ENCODE assay signal across 23 cellular contexts in genomic region chr17:44375196-44376017, GRCh38. TPM values are rescaled to one million over a fixed set of nuclear protein-coding genes. Genes with fewer than 3 reads are reported as not detected.
DNase-seq lines count a peak whose midpoint lies in the region; ATAC-seq, FAIRE-seq and TF ChIP-seq lines count a peak whose summit lies in the region.
"Had no signal": no experiment of that assay in that cellular context is flagged by ENCODE, and none has a peak within 500 bp of the region (broad histone marks: within the 10 kb centered on the region; RNA-seq: fewer than 3 reads in every experiment).

No MANE protein-coding gene starts in this region.

- no peaks in the 10 kb centered on the region; a peak in 1 of 7 replicates for H3K27me3 ChIP-seq in H1 (replicated peaks in 1 of 4; ENCODE audit: control insufficient read depth in 3 of 4, extremely low read depth in 1 of 4, insufficient read depth in 3 of 4, low read length in 3 of 4)
- H3K27me3 ChIP-seq in thyroid gland: no peaks in the 10 kb centered on the region
- H3K27me3 ChIP-seq: upper lobe of right lung had no signal

- H3K23ac ChIP-seq in H1 (ENCODE audit: insufficient read length): no peak overlapping the region

- POLR2A ChIA-PET in activated naive CD8-positive, alpha-beta T cell treated with anti-CD3 and anti-CD28 coated beads, Interleukin-2, amount 10 ng/mL, durations not matched to agents 7 days and 5 days (lab: Charles Lee): no interaction called here
- POLR2A ChIA-PET in H1 (lab: Charles Lee; ENCODE audit: partially characterized antibody): interaction anchor here (1.0 to 2.7 kb wide), 9 partner anchors 9 to 171 kb away, joined by 3 to 10 read pairs (median 4); partner anchors contain the start of gene FAM171A2

- no peak overlapping the region for H2AK5ac ChIP-seq in H1 (ENCODE audit: low read depth, low read length)

- TF ChIP-seq POLR2A in H1 (IDR thresholded peaks at IDR 0.05; ENCODE audit: control extremely low read depth in 1 of 2, low read depth in 2 of 2, low read length in 2 of 2): no peak
- TF ChIP-seq POLR2A in thyroid gland (IDR thresholded peaks at IDR 0.05): no peak

- no peak overlapping the region for H2BK120ac ChIP-seq in H1 (replicated peaks; ENCODE audit: low read depth, low read length)

- H4K20me1 ChIP-seq in H1 (replicated peaks in 1 of 2; ENCODE audit: control insufficient read depth in 1 of 2, insufficient read depth in 2 of 2, low read length in 2 of 2): peaks cover 0 to 2% of the 10 kb centered on the region in 2 experiments

- no peak overlapping the region for H2AFZ ChIP-seq in H1 (ENCODE audit: low read length)

- no peaks in the 10 kb centered on the region for H3K4me1 Mint-ChIP-seq in activated naive CD8-positive, alpha-beta T cell treated with anti-CD3 and anti-CD28 coated beads, Interleukin-2, amount 10 ng/mL, durations not matched to agents 7 days and 5 days
- no peaks in the 10 kb centered on the region for H3K4me1 Mint-ChIP-seq in activated naive CD8-positive, alpha-beta T cell treated with anti-CD3 and anti-CD28 coated beads for 36 hours
- H3K4me1 Mint-ChIP-seq: activated CD8-positive, alpha-beta memory T cell treated with anti-CD3 and anti-CD28 coated beads, Interleukin-2, amount 10 ng/mL, durations not matched to agents 7 days and 5 days had no signal

- ATAC-seq in activated naive CD8-positive, alpha-beta T cell treated with anti-CD3 and anti-CD28 coated beads, Interleukin-2, amount 10 ng/mL, durations not matched to agents 7 days and 5 days (ENCODE audit: low read depth): no peak
- no peak for ATAC-seq in HG03135 (IDR thresholded peaks at IDR 0.05; ENCODE audit: unreplicated experiment)
- ATAC-seq: naive thymus-derived CD4-positive, alpha-beta T cell had no signal

- no peak overlapping the region for H3K27ac Mint-ChIP-seq in activated naive CD8-positive, alpha-beta T cell treated with anti-CD3 and anti-CD28 coated beads, Interleukin-2, amount 10 ng/mL, durations not matched to agents 7 days and 5 days
- no peak overlapping the region for H3K27ac Mint-ChIP-seq in activated naive CD8-positive, alpha-beta T cell treated with anti-CD3 and anti-CD28 coated beads for 36 hours
- H3K27ac Mint-ChIP-seq: activated CD8-positive, alpha-beta memory T cell treated with anti-CD3 and anti-CD28 coated beads, Interleukin-2, amount 10 ng/mL, durations not matched to agents 7 days and 5 days; IgD-negative memory B cell; naive thymus-derived CD4-positive, alpha-beta T cell; stimulated activated naive CD8-positive, alpha-beta T cell treated with anti-CD3 and anti-CD28 coated beads, Interleukin-15, Interleukin-2, amounts not matched to agents 100 ng/mL and 50 ng/mL, for 24 hours had no signal

- no peaks in the 10 kb centered on the region for H3K9me3 Mint-ChIP-seq in activated naive CD8-positive, alpha-beta T cell treated with anti-CD3 and anti-CD28 coated beads, Interleukin-2, amount 10 ng/mL, durations not matched to agents 7 days and 5 days
- no peaks in the 10 kb centered on the region for H3K9me3 Mint-ChIP-seq in activated naive CD8-positive, alpha-beta T cell treated with anti-CD3 and anti-CD28 coated beads for 36 hours
- H3K9me3 Mint-ChIP-seq: IgD-negative memory B cell; stimulated activated naive CD8-positive, alpha-beta T cell treated with anti-CD3 and anti-CD28 coated beads, Interleukin-15, Interleukin-2, amounts not matched to agents 100 ng/mL and 50 ng/mL, for 24 hours had no signal

- peaks cover 11% of the 10 kb centered on the region for H3K27me3 Mint-ChIP-seq in activated naive CD8-positive, alpha-beta T cell treated with anti-CD3 and anti-CD28 coated beads, Interleukin-2, amount 10 ng/mL, durations not matched to agents 7 days and 5 days
- peaks cover 19% of the 10 kb centered on the region for H3K27me3 Mint-ChIP-seq in activated naive CD8-positive, alpha-beta T cell treated with anti-CD3 and anti-CD28 coated beads for 36 hours

- H4K8ac ChIP-seq in H1 (ENCODE audit: extremely low read depth, insufficient read depth, low read length): no peak overlapping the region; the same call in 1 of the 2 replicates

- peak overlapping the region; percentile 60 for H4K91ac ChIP-seq in H1 (replicated peaks; ENCODE audit: insufficient read length, low read length)

- no peaks in the 10 kb centered on the region for H3K36me3 Mint-ChIP-seq in activated naive CD8-positive, alpha-beta T cell treated with anti-CD3 and anti-CD28 coated beads, Interleukin-2, amount 10 ng/mL, durations not matched to agents 7 days and 5 days
- no peaks in the 10 kb centered on the region for H3K36me3 Mint-ChIP-seq in activated naive CD8-positive, alpha-beta T cell treated with anti-CD3 and anti-CD28 coated beads for 36 hours
- H3K36me3 Mint-ChIP-seq: activated CD8-positive, alpha-beta memory T cell treated with anti-CD3 and anti-CD28 coated beads, Interleukin-2, amount 10 ng/mL, durations not matched to agents 7 days and 5 days; IgD-negative memory B cell; naive thymus-derived CD4-positive, alpha-beta T cell had no signal

- no peaks in the 10 kb centered on the region for H3K9me3 ChIP-seq in H1 (ENCODE audit: insufficient read depth in 2 of 2, low read depth in 1 of 2, low read length in 1 of 2)
- no peaks in the 10 kb centered on the region for H3K9me3 ChIP-seq in thyroid gland
- H3K9me3 ChIP-seq: lower lobe of right lung, upper lobe of right lung had no signal

- intact Hi-C loops in thyroid gland (cut with DNase I): no loop called here

- H3K18ac ChIP-seq in H1 (ENCODE audit: extremely low read depth, low read length): peak overlapping the region; percentile 32; the same call in 1 of the 2 replicates

- no peak for TF ChIP-seq RAD21 in H1 (IDR thresholded peaks at IDR 0.05 in 1 of 2, conservative IDR thresholded peaks at IDR 0.05 in 1 of 2; ENCODE audit: low read depth in 2 of 2, low read length in 2 of 2)

- no peak overlapping the region; a peak in 2 of 7 replicates for H3K9ac ChIP-seq in H1 (replicated peaks in 1 of 4; ENCODE audit: extremely low read depth in 1 of 4, low read depth in 3 of 4, low read length in 3 of 4)

- H3K4me2 ChIP-seq in H1 (ENCODE audit: insufficient read depth in 1 of 2, low read depth in 2 of 2, low read length in 2 of 2): peak overlapping the region; percentile 45 to 55; a peak in 3 of 4 replicates

- H2BK5ac ChIP-seq in H1 (ENCODE audit: low read depth, low read length): peak overlapping the region; percentile 27; the same call in 1 of the 2 replicates

- no peaks in the 10 kb centered on the region for H3K79me1 ChIP-seq in H1 (ENCODE audit: low read depth, low read length)

- peak overlapping the region; percentile 16 for H3K4me3 Mint-ChIP-seq in activated naive CD8-positive, alpha-beta T cell treated with anti-CD3 and anti-CD28 coated beads, Interleukin-2, amount 10 ng/mL, durations not matched to agents 7 days and 5 days
- no peak overlapping the region for H3K4me3 Mint-ChIP-seq in activated naive CD8-positive, alpha-beta T cell treated with anti-CD3 and anti-CD28 coated beads for 36 hours
- H3K4me3 Mint-ChIP-seq: activated CD8-positive, alpha-beta memory T cell treated with anti-CD3 and anti-CD28 coated beads, Interleukin-2, amount 10 ng/mL, durations not matched to agents 7 days and 5 days; naive thymus-derived CD4-positive, alpha-beta T cell; stimulated activated naive CD8-positive, alpha-beta T cell treated with anti-CD3 and anti-CD28 coated beads, Interleukin-15, Interleukin-2, amounts not matched to agents 100 ng/mL and 50 ng/mL, for 24 hours had no signal

- no peak overlapping the region for H3K56ac ChIP-seq in H1 (replicated peaks; ENCODE audit: insufficient read length, low read depth, low read length)

- CTCF ChIA-PET in H1 (lab: Charles Lee; ENCODE audit: partially characterized antibody): interaction anchor here (0.6 to 13.8 kb wide), 20 partner anchors 9 to 503 kb away, joined by 3 to 177 read pairs (median 4); partner anchors contain the start of genes FAM171A2 and ITGA2B

- no peak overlapping the region for H4K5ac ChIP-seq in H1 (ENCODE audit: insufficient read length, low read depth, low read length)

- H3K79me2 ChIP-seq in H1 (ENCODE audit: control insufficient read depth in 1 of 2, insufficient read depth in 2 of 2, low read length in 2 of 2): no peaks in the 10 kb centered on the region

- no peaks in the 10 kb centered on the region for H3K36me3 ChIP-seq in H1 (ENCODE audit: control insufficient read depth in 2 of 4, insufficient read depth in 4 of 4, low read length in 3 of 4)
- H3K36me3 ChIP-seq in thyroid gland: no peaks in the 10 kb centered on the region
- H3K36me3 ChIP-seq: lower lobe of right lung, upper lobe of right lung had no signal

- H3K4me1 ChIP-seq in H1 (replicated peaks in 1 of 4; ENCODE audit: control insufficient read depth in 3 of 4, insufficient read depth in 4 of 4, low read length in 3 of 4) (peaks cover 4 to 17% (median 12%) of the 10 kb centered on the region in 4 experiments; a peak in 6 of 7 replicates), thyroid gland (peaks cover 7 to 35% of the 10 kb centered on the region in 2 donors)
- H3K4me1 ChIP-seq: upper lobe of right lung had no signal

- 76% methylated on average over 21 of the region's 22 CpGs; no CpG with 5 or more reads in 1 of the 2 experiments for WGBS in H1 (ENCODE audit: extremely low coverage in 1 of 2, insufficient coverage in 1 of 2, insufficient read length in 1 of 2, insufficient replicate concordance in 2 of 2, low coverage in 1 of 2, low lambda C conversion rate in 2 of 2, missing lambda C conversion rate in 1 of 2), 2 experiments
- 46 to 66% methylated on average over 9 to 18 of the region's 22 CpGs for WGBS in thyroid gland, 2 donors

- 0 out of 2 replicates have a peak overlapping the region, but pooled peaks have one; percentile 6 for H2BK12ac ChIP-seq in H1 (ENCODE audit: low read depth, low read length)

- H3K4ac ChIP-seq in H1 (replicated peaks; ENCODE audit: insufficient read length, low read depth, low read length): no peak overlapping the region

- TF ChIP-seq CTCF in H1 (IDR thresholded peaks at IDR 0.05; ENCODE audit: control extremely low read depth in 1 of 3, insufficient read depth in 1 of 3, low read depth in 1 of 3, low read length in 3 of 3) (no peak), thyroid gland (IDR thresholded peaks at IDR 0.05) (no peak)

- no peak overlapping the region for H3K14ac ChIP-seq in H1 (ENCODE audit: insufficient read length)

- H3K27ac ChIP-seq in H1 (ENCODE audit: low read depth, low read length) (no peak overlapping the region), thyroid gland (peak overlapping the region; percentile 14 to 70 (median 53))
- H3K27ac ChIP-seq: 22Rv1, C4-2B, lower lobe of right lung, upper lobe of right lung had no signal

- FAIRE-seq in H1 (lab: Jason Lieb, UNC): no peak
- FAIRE-seq: GM19239 had no signal

- no peak for DNase-seq in activated naive CD8-positive, alpha-beta T cell treated with anti-CD3 and anti-CD28 coated beads, Interleukin-2, amount 10 ng/mL, durations not matched to agents 7 days and 5 days
- no peak for DNase-seq in activated naive CD8-positive, alpha-beta T cell treated with anti-CD3 and anti-CD28 coated beads for 36 hours
- DNase-seq in H1 (ENCODE audit: low read depth in 1 of 2, low spot score in 2 of 2) (peak in 1 of 2 experiments; percentile 69), iPS-NIHi7 (ENCODE audit: extremely low spot score) (peak; percentile 31), thyroid gland (peak in 1 of 2 donors; percentile 15), SW 1271 (lab: John Stamatoyannopoulos, UW) (no peak)
- no peak for DNase-seq in stimulated activated CD4-positive, alpha-beta T cell treated with anti-CD3 and anti-CD28 coated beads, Interleukin-1b, Interleukin-23, amount 100 ng/mL, for 48 hours
- DNase-seq: activated CD4-positive, alpha-beta T cell treated with anti-CD3 and anti-CD28 coated beads for 1 hour; activated CD8-positive, alpha-beta memory T cell treated with anti-CD3 and anti-CD28 coated beads, Interleukin-2, amount 10 ng/mL, durations not matched to agents 7 days and 5 days; activated effector memory CD4-positive, alpha-beta T cell treated with anti-CD3 and anti-CD28 coated beads, Interleukin-2, amount 50 U/mL, for 16 hours; cerebellar nuclear complex; DMS79; effector memory CD4-positive, alpha-beta T cell; lower lobe of right lung; naive thymus-derived CD4-positive, alpha-beta T cell; SHP77; upper lobe of right lung had no signal

- H2BK15ac ChIP-seq in H1 (ENCODE audit: low read length): no peak overlapping the region

- TF ChIP-seq EP300 in H1 (IDR thresholded peaks at IDR 0.05; ENCODE audit: borderline replicate concordance in 1 of 2, low read depth in 2 of 2, low read length in 2 of 2): no peak

- peaks cover 5% of the 10 kb centered on the region; the same call in 1 of the 2 replicates for H3K23me2 ChIP-seq in H1 (ENCODE audit: low read depth, low read length)

- H3K4me3 ChIP-seq in H1 (ENCODE audit: extremely low read depth in 1 of 4, insufficient read depth in 2 of 4, low read depth in 3 of 4, low read length in 4 of 4) (peak overlapping the region in 1 of 4 experiments; percentile 44; a peak in 1 of 8 replicates), thyroid gland (replicated peaks in 1 of 3) (no peak overlapping the region)
- H3K4me3 ChIP-seq: lower lobe of right lung, upper lobe of right lung had no signal

- H2BK20ac ChIP-seq in H1 (ENCODE audit: low read length): no peak overlapping the region

RNA-seq across cellular contexts. Expression of gene FAM171A2, which starts 11.8 kb away (rescaled TPM):
- total RNA-seq in activated naive CD8-positive, alpha-beta T cell treated with anti-CD3 and anti-CD28 coated beads, Interleukin-2, amount 10 ng/mL, durations not matched to agents 7 days and 5 days: under 1 TPM; 0.37 to 0.69 TPM
- total RNA-seq in activated naive CD8-positive, alpha-beta T cell treated with anti-CD3 and anti-CD28 coated beads for 36 hours: under 1 TPM; 0.14 to 0.19 TPM
- 23.9 and 24.1 TPM in 2 replicates for total RNA-seq in H1 (2021; fragmentation: NEBNext Ultra II Directional; extraction: Animal tissue kit (Norgen Biotek cat#: 25700))
- 21.9 and 31.8 TPM in 2 replicates for polyA plus RNA-seq in H1 (2011; rRNA removed)
- 21.7 TPM for polyA plus RNA-seq in H1 (2011; cell fraction: cytosol; rRNA removed)
- polyA plus RNA-seq in H1 (2011; cell fraction: nucleus; rRNA removed): 37.0 TPM
- polyA plus RNA-seq in H1 (2012, experiment 1 of 2): 10.4 to 25.0 TPM (median 21.9 TPM) in 4 replicates
- polyA plus RNA-seq in H1 (2012, experiment 2 of 2): 11.7 TPM
- polyA plus RNA-seq in H1 (2013, experiment 1 of 2): 15.4 TPM
- polyA plus RNA-seq in H1 (2013, experiment 2 of 2): 15.9 TPM
- 14.7 and 17.9 TPM in 2 replicates for polyA minus RNA-seq in H1 (2011; rRNA and poly(A)+ RNA removed)
- polyA minus RNA-seq in H1 (2011; cell fraction: cytosol; rRNA and poly(A)+ RNA removed): 22.5 TPM
- polyA minus RNA-seq in H1 (2011; cell fraction: nucleus; rRNA and poly(A)+ RNA removed): 24.7 TPM
- total RNA-seq in thyroid gland: 10 to 100 TPM in 2 of 4 donors, 1 to 10 TPM in 2; 7.1 to 15.0 (median 10.4) TPM

RNA-seq across cellular contexts. Expression of gene ITGA2B, which starts 14.0 kb away (rescaled TPM):
- under 1 TPM; 0.34 to 0.83 TPM for total RNA-seq in activated naive CD8-positive, alpha-beta T cell treated with anti-CD3 and anti-CD28 coated beads, Interleukin-2, amount 10 ng/mL, durations not matched to agents 7 days and 5 days
- total RNA-seq in activated naive CD8-positive, alpha-beta T cell treated with anti-CD3 and anti-CD28 coated beads for 36 hours: under 1 TPM; 0.36 to 0.62 TPM
- 11.3 and 12.3 TPM in 2 replicates for total RNA-seq in H1 (2021; fragmentation: NEBNext Ultra II Directional; extraction: Animal tissue kit (Norgen Biotek cat#: 25700))
- polyA plus RNA-seq in H1 (2011; rRNA removed): 6.9 and 12.4 TPM in 2 replicates
- polyA plus RNA-seq in H1 (2011; cell fraction: cytosol; rRNA removed): 11.4 TPM
- polyA plus RNA-seq in H1 (2011; cell fraction: nucleus; rRNA removed): 59.9 TPM
- polyA plus RNA-seq in H1 (2012, experiment 1 of 2): 9.1 to 21.1 TPM (median 16.5 TPM) in 4 replicates
- 7.0 TPM for polyA plus RNA-seq in H1 (2012, experiment 2 of 2)
- polyA plus RNA-seq in H1 (2013, experiment 1 of 2): 8.8 TPM
- 6.7 TPM for polyA plus RNA-seq in H1 (2013, experiment 2 of 2)
- polyA minus RNA-seq in H1 (2011; rRNA and poly(A)+ RNA removed): 5.8 and 5.9 TPM in 2 replicates
- 6.3 TPM for polyA minus RNA-seq in H1 (2011; cell fraction: cytosol; rRNA and poly(A)+ RNA removed)
- polyA minus RNA-seq in H1 (2011; cell fraction: nucleus; rRNA and poly(A)+ RNA removed): 16.0 TPM
- 1 to 10 TPM; 2.0 to 4.6 (median 3.3) TPM for total RNA-seq in thyroid gland
- polyA plus RNA-seq: naive thymus-derived CD4-positive, alpha-beta T cell had no signal

RNA-seq across cellular contexts. Expression of gene GRN, which starts 30.3 kb away (rescaled TPM):
- total RNA-seq in activated naive CD8-positive, alpha-beta T cell treated with anti-CD3 and anti-CD28 coated beads, Interleukin-2, amount 10 ng/mL, durations not matched to agents 7 days and 5 days: 10 to 100 TPM; 53.5 to 58.8 TPM
- total RNA-seq in activated naive CD8-positive, alpha-beta T cell treated with anti-CD3 and anti-CD28 coated beads for 36 hours: 10 to 100 TPM; 34.4 to 36.1 TPM
- total RNA-seq in H1 (2021; fragmentation: NEBNext Ultra II Directional; extraction: Animal tissue kit (Norgen Biotek cat#: 25700)): 108 and 117 TPM in 2 replicates
- polyA plus RNA-seq in H1 (2011; rRNA removed): 387 and 526 TPM in 2 replicates
- 143 TPM for polyA plus RNA-seq in H1 (2011; cell fraction: cytosol; rRNA removed)
- 360 TPM for polyA plus RNA-seq in H1 (2011; cell fraction: nucleus; rRNA removed)
- 137 to 183 TPM (median 169 TPM) in 4 replicates for polyA plus RNA-seq in H1 (2012, experiment 1 of 2)
- 165 TPM for polyA plus RNA-seq in H1 (2012, experiment 2 of 2)
- polyA plus RNA-seq in H1 (2013, experiment 1 of 2): 258 TPM
- 236 TPM for polyA plus RNA-seq in H1 (2013, experiment 2 of 2)
- polyA minus RNA-seq in H1 (2011; rRNA and poly(A)+ RNA removed): 66.1 and 115 TPM in 2 replicates
- 135 TPM for polyA minus RNA-seq in H1 (2011; cell fraction: cytosol; rRNA and poly(A)+ RNA removed)
- polyA minus RNA-seq in H1 (2011; cell fraction: nucleus; rRNA and poly(A)+ RNA removed): 88.4 TPM
- total RNA-seq in thyroid gland: 100 to 1,000 TPM; 259 to 292 (median 264) TPM

RNA-seq across cellular contexts. Expression of gene SLC25A39, which starts 50.8 kb away (rescaled TPM):
- 100 to 1,000 TPM; 104 to 117 TPM for total RNA-seq in activated naive CD8-positive, alpha-beta T cell treated with anti-CD3 and anti-CD28 coated beads, Interleukin-2, amount 10 ng/mL, durations not matched to agents 7 days and 5 days
- 100 to 1,000 TPM; 193 to 200 TPM for total RNA-seq in activated naive CD8-positive, alpha-beta T cell treated with anti-CD3 and anti-CD28 coated beads for 36 hours
- total RNA-seq in H1 (2021; fragmentation: NEBNext Ultra II Directional; extraction: Animal tissue kit (Norgen Biotek cat#: 25700)): 189 and 200 TPM in 2 replicates
- polyA plus RNA-seq in H1 (2011; rRNA removed): 291 and 408 TPM in 2 replicates
- polyA plus RNA-seq in H1 (2011; cell fraction: cytosol; rRNA removed): 282 TPM
- 575 TPM for polyA plus RNA-seq in H1 (2011; cell fraction: nucleus; rRNA removed)
- 156 to 250 TPM (median 229 TPM) in 4 replicates for polyA plus RNA-seq in H1 (2012, experiment 1 of 2)
- polyA plus RNA-seq in H1 (2012, experiment 2 of 2): 230 TPM
- 181 TPM for polyA plus RNA-seq in H1 (2013, experiment 1 of 2)
- 173 TPM for polyA plus RNA-seq in H1 (2013, experiment 2 of 2)
- polyA minus RNA-seq in H1 (2011; rRNA and poly(A)+ RNA removed): 74.8 and 88.3 TPM in 2 replicates
- 85.4 TPM for polyA minus RNA-seq in H1 (2011; cell fraction: cytosol; rRNA and poly(A)+ RNA removed)
- 119 TPM for polyA minus RNA-seq in H1 (2011; cell fraction: nucleus; rRNA and poly(A)+ RNA removed)
- total RNA-seq in thyroid gland: 100 to 1,000 TPM in 2 of 4 donors, 10 to 100 TPM in 2; 82.5 to 201 (median 144) TPM

Comparison
In these comparisons a context has a peak if more than half of its experiments do, and no peak if none do; other contexts are left out.
1. RNA of gene FAM171A2, which starts 11.8 kb away (total RNA-seq): 23.9 to 24.1 TPM in H1 and 7.1 to 15.0 TPM in thyroid gland; 0.37 to 0.69 TPM in activated naive CD8-positive, alpha-beta T cell treated with anti-CD3 and anti-CD28 coated beads, Interleukin-2, amount 10 ng/mL, durations not matched to agents 7 days and 5 days and 0.14 to 0.19 TPM in activated naive CD8-positive, alpha-beta T cell treated with anti-CD3 and anti-CD28 coated beads for 36 hours; every median in the first group is over 4 times any median in the second.